ENCODE assay signal across 1 cellular context in the genomic region with DNA sequence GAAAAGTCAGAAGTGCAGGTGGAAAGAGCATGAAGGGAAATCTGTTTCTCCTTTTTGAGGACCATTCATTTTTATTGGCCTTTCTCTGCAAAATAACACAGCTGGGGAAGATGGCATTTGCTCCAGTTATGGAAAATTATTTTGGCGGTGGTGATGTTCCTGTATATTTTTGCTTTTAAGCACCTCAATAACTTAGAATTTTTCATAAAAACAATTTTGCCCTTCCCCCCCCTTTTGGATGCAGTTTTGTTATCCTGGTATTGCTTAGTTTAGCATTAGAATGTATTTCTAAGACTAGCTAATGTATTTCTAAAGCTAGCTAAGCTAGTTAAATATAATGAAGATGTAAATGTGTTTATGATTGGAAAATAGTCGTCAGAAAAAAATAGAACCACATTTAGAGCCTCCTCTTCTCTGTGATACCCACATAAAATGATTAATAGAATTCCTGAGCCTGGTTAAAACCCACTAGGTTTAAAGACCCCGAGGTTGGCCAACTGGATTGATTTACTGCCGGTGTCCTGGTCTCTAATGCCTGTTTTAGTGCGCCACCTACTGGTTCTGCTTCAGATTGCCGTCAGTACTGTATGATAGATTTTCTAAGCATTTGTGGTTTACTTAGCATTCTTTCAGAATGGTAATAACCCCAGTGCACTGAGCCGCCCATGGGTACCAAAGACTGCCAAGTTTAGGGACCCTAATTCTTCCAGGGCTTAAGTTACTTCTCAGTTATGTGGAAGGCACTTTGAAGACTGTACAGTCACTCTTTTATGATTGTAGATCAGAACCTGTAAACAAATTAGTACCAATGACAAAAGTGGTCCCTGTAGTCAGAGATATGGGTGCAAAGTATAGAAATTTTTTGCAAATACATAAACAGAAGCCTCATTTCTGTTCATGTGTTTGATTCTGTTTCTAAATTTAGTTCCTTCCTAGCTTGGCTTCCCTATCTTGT.
A peak's percentile ranks its signal among the peaks of the same experiment; 100 is the strongest.
TF ChIP-seq lines count a peak whose summit lies in the region.

No MANE protein-coding gene starts in this region.

TF ChIP-seq in K562, 482 proteins besides CTCF, POLR2A, EP300 and RAD21 (continued from another document and continues in another):
- TF ChIP-seq, protein P1, sequence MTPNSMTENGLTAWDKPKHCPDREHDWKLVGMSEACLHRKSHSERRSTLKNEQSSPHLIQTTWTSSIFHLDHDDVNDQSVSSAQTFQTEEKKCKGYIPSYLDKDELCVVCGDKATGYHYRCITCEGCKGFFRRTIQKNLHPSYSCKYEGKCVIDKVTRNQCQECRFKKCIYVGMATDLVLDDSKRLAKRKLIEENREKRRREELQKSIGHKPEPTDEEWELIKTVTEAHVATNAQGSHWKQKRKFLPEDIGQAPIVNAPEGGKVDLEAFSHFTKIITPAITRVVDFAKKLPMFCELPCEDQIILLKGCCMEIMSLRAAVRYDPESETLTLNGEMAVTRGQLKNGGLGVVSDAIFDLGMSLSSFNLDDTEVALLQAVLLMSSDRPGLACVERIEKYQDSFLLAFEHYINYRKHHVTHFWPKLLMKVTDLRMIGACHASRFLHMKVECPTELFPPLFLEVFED (CRISPR knock-in tag; conservative IDR thresholded peaks at IDR 0.05): no peak
- TF ChIP-seq XRCC5 (IDR thresholded peaks at IDR 0.05; ENCODE audit: low read depth, low read length) (0 out of 2 replicates have a peak, but pooled peaks have one; percentile 47), GABPA (tag; conservative IDR thresholded peaks at IDR 0.05; ENCODE audit: low read depth) (no peak), PHTF2 (CRISPR knock-in tag; IDR thresholded peaks at IDR 0.05) (no peak), ZBTB8A (IDR thresholded peaks at IDR 0.05; ENCODE audit: partially characterized antibody) (no peak), GATAD2B (IDR thresholded peaks at IDR 0.05; ENCODE audit: borderline replicate concordance) (peak; percentile 34; the same call in 1 of the 2 replicates), KDM1A (IDR thresholded peaks at IDR 0.05) (no peak), BCOR (IDR thresholded peaks at IDR 0.05) (no peak), CBX3 (IDR thresholded peaks at IDR 0.05; ENCODE audit: borderline replicate concordance in 1 of 2, low read length in 2 of 2) (no peak), EWSR1 (IDR thresholded peaks at IDR 0.05; ENCODE audit: borderline replicate concordance, low read depth, partially characterized antibody) (no peak), BRD9 (IDR thresholded peaks at IDR 0.05; ENCODE audit: low read depth, partially characterized antibody) (peak; percentile 82), LEF1 (IDR thresholded peaks at IDR 0.05) (0 out of 2 replicates have a peak, but pooled peaks have one; percentile 33), EZH2 (IDR thresholded peaks at IDR 0.05; ENCODE audit: borderline replicate concordance, low read depth, low read length) (no peak), SREBF1 (IDR thresholded peaks at IDR 0.05; ENCODE audit: borderline replicate concordance, low read depth, low read length) (no peak), ESRRB (CRISPR knock-in tag; IDR thresholded peaks at IDR 0.05; ENCODE audit: borderline replicate concordance) (no peak), TEAD1 (CRISPR knock-in tag; IDR thresholded peaks at IDR 0.05) (0 out of 4 replicates have a peak, but pooled peaks of 1 of the 2 experiments have one; percentile 61), KLF10 (CRISPR knock-in tag; IDR thresholded peaks at IDR 0.05) (no peak), RNF2 (IDR thresholded peaks at IDR 0.05) (no peak), CEBPG (CRISPR knock-in tag; IDR thresholded peaks at IDR 0.05) (no peak), CEBPG (tag; conservative IDR thresholded peaks at IDR 0.05 in 1 of 2, IDR thresholded peaks at IDR 0.05 in 1 of 2) (peak in 1 of 2 experiments; percentile 32; a peak in 1 of 4 replicates), SIN3A (IDR thresholded peaks at IDR 0.05; ENCODE audit: borderline replicate concordance in 2 of 2, control insufficient read depth in 1 of 2, low read depth in 2 of 2, low read length in 2 of 2) (no peak), PHF8 (IDR thresholded peaks at IDR 0.05; ENCODE audit: borderline replicate concordance, low read length) (no peak), HDAC3 (IDR thresholded peaks at IDR 0.05; ENCODE audit: borderline replicate concordance, partially characterized antibody) (peak; percentile 23), TEAD4 (IDR thresholded peaks at IDR 0.05; ENCODE audit: low read length) (peak; percentile 57; the same call in 1 of the 2 replicates), TEAD4 (CRISPR knock-in tag; IDR thresholded peaks at IDR 0.05; ENCODE audit: borderline replicate concordance) (no peak), ZNF282 (CRISPR knock-in tag; IDR thresholded peaks at IDR 0.05) (no peak), TGIF2 (CRISPR knock-in tag; IDR thresholded peaks at IDR 0.05) (no peak), SRF (CRISPR knock-in tag; IDR thresholded peaks at IDR 0.05) (no peak), MEIS2 (IDR thresholded peaks at IDR 0.05; ENCODE audit: partially characterized antibody) (peak; percentile 99), ZKSCAN3 (CRISPR knock-in tag; IDR thresholded peaks at IDR 0.05) (no peak), SMARCA4 (IDR thresholded peaks at IDR 0.05) (peak; percentile 50; the same call in 1 of the 2 replicates), EP400 (IDR thresholded peaks at IDR 0.05) (peak; percentile 11; the same call in 1 of the 2 replicates)
- TF ChIP-seq, protein P2, sequence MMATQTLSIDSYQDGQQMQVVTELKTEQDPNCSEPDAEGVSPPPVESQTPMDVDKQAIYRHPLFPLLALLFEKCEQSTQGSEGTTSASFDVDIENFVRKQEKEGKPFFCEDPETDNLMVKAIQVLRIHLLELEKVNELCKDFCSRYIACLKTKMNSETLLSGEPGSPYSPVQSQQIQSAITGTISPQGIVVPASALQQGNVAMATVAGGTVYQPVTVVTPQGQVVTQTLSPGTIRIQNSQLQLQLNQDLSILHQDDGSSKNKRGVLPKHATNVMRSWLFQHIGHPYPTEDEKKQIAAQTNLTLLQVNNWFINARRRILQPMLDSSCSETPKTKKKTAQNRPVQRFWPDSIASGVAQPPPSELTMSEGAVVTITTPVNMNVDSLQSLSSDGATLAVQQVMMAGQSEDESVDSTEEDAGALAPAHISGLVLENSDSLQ (IDR thresholded peaks at IDR 0.05): peak; percentile 94
- TF ChIP-seq, protein P3, sequence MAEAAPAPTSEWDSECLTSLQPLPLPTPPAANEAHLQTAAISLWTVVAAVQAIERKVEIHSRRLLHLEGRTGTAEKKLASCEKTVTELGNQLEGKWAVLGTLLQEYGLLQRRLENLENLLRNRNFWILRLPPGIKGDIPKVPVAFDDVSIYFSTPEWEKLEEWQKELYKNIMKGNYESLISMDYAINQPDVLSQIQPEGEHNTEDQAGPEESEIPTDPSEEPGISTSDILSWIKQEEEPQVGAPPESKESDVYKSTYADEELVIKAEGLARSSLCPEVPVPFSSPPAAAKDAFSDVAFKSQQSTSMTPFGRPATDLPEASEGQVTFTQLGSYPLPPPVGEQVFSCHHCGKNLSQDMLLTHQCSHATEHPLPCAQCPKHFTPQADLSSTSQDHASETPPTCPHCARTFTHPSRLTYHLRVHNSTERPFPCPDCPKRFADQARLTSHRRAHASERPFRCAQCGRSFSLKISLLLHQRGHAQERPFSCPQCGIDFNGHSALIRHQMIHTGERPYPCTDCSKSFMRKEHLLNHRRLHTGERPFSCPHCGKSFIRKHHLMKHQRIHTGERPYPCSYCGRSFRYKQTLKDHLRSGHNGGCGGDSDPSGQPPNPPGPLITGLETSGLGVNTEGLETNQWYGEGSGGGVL (CRISPR knock-in tag; IDR thresholded peaks at IDR 0.05): no peak
- TF ChIP-seq, protein P4, sequence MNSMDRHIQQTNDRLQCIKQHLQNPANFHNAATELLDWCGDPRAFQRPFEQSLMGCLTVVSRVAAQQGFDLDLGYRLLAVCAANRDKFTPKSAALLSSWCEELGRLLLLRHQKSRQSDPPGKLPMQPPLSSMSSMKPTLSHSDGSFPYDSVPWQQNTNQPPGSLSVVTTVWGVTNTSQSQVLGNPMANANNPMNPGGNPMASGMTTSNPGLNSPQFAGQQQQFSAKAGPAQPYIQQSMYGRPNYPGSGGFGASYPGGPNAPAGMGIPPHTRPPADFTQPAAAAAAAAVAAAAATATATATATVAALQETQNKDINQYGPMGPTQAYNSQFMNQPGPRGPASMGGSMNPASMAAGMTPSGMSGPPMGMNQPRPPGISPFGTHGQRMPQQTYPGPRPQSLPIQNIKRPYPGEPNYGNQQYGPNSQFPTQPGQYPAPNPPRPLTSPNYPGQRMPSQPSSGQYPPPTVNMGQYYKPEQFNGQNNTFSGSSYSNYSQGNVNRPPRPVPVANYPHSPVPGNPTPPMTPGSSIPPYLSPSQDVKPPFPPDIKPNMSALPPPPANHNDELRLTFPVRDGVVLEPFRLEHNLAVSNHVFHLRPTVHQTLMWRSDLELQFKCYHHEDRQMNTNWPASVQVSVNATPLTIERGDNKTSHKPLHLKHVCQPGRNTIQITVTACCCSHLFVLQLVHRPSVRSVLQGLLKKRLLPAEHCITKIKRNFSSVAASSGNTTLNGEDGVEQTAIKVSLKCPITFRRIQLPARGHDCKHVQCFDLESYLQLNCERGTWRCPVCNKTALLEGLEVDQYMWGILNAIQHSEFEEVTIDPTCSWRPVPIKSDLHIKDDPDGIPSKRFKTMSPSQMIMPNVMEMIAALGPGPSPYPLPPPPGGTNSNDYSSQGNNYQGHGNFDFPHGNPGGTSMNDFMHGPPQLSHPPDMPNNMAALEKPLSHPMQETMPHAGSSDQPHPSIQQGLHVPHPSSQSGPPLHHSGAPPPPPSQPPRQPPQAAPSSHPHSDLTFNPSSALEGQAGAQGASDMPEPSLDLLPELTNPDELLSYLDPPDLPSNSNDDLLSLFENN (IDR thresholded peaks at IDR 0.05; ENCODE audit: low read depth in 2 of 2, low read length in 2 of 2): 0 out of 4 replicates have a peak, but pooled peaks of 1 of the 2 experiments have one; percentile 39
- TF ChIP-seq, protein P5, sequence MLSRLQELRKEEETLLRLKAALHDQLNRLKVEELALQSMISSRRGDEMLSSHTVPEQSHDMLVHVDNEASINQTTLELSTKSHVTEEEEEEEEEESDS (CRISPR knock-in tag; IDR thresholded peaks at IDR 0.05): no peak
- TF ChIP-seq, protein P6, sequence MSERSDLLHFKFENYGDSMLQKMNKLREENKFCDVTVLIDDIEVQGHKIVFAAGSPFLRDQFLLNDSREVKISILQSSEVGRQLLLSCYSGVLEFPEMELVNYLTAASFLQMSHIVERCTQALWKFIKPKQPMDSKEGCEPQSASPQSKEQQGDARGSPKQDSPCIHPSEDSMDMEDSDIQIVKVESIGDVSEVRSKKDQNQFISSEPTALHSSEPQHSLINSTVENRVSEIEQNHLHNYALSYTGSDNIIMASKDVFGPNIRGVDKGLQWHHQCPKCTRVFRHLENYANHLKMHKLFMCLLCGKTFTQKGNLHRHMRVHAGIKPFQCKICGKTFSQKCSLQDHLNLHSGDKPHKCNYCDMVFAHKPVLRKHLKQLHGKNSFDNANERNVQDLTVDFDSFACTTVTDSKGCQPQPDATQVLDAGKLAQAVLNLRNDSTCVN (CRISPR knock-in tag; IDR thresholded peaks at IDR 0.05): no peak
- TF ChIP-seq, protein P7, sequence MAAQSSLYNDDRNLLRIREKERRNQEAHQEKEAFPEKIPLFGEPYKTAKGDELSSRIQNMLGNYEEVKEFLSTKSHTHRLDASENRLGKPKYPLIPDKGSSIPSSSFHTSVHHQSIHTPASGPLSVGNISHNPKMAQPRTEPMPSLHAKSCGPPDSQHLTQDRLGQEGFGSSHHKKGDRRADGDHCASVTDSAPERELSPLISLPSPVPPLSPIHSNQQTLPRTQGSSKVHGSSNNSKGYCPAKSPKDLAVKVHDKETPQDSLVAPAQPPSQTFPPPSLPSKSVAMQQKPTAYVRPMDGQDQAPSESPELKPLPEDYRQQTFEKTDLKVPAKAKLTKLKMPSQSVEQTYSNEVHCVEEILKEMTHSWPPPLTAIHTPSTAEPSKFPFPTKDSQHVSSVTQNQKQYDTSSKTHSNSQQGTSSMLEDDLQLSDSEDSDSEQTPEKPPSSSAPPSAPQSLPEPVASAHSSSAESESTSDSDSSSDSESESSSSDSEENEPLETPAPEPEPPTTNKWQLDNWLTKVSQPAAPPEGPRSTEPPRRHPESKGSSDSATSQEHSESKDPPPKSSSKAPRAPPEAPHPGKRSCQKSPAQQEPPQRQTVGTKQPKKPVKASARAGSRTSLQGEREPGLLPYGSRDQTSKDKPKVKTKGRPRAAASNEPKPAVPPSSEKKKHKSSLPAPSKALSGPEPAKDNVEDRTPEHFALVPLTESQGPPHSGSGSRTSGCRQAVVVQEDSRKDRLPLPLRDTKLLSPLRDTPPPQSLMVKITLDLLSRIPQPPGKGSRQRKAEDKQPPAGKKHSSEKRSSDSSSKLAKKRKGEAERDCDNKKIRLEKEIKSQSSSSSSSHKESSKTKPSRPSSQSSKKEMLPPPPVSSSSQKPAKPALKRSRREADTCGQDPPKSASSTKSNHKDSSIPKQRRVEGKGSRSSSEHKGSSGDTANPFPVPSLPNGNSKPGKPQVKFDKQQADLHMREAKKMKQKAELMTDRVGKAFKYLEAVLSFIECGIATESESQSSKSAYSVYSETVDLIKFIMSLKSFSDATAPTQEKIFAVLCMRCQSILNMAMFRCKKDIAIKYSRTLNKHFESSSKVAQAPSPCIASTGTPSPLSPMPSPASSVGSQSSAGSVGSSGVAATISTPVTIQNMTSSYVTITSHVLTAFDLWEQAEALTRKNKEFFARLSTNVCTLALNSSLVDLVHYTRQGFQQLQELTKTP (IDR thresholded peaks at IDR 0.05; ENCODE audit: low read depth in 1 of 2, partially characterized antibody in 2 of 2): no peak
- TF ChIP-seq, protein P8, sequence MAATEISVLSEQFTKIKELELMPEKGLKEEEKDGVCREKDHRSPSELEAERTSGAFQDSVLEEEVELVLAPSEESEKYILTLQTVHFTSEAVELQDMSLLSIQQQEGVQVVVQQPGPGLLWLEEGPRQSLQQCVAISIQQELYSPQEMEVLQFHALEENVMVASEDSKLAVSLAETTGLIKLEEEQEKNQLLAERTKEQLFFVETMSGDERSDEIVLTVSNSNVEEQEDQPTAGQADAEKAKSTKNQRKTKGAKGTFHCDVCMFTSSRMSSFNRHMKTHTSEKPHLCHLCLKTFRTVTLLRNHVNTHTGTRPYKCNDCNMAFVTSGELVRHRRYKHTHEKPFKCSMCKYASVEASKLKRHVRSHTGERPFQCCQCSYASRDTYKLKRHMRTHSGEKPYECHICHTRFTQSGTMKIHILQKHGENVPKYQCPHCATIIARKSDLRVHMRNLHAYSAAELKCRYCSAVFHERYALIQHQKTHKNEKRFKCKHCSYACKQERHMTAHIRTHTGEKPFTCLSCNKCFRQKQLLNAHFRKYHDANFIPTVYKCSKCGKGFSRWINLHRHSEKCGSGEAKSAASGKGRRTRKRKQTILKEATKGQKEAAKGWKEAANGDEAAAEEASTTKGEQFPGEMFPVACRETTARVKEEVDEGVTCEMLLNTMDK (IDR thresholded peaks at IDR 0.05; ENCODE audit: borderline replicate concordance, insufficient read depth, low read depth, low read length, poor library complexity, severe bottlenecking): peak; percentile 76
- TF ChIP-seq, protein P9, sequence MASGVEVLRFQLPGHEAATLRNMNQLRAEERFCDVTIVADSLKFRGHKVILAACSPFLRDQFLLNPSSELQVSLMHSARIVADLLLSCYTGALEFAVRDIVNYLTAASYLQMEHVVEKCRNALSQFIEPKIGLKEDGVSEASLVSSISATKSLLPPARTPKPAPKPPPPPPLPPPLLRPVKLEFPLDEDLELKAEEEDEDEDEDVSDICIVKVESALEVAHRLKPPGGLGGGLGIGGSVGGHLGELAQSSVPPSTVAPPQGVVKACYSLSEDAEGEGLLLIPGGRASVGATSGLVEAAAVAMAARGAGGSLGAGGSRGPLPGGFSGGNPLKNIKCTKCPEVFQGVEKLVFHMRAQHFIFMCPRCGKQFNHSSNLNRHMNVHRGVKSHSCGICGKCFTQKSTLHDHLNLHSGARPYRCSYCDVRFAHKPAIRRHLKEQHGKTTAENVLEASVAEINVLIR (CRISPR knock-in tag; IDR thresholded peaks at IDR 0.05): no peak
